9 cellular contexts compared by ENCODE assay signal in the genomic region with DNA sequence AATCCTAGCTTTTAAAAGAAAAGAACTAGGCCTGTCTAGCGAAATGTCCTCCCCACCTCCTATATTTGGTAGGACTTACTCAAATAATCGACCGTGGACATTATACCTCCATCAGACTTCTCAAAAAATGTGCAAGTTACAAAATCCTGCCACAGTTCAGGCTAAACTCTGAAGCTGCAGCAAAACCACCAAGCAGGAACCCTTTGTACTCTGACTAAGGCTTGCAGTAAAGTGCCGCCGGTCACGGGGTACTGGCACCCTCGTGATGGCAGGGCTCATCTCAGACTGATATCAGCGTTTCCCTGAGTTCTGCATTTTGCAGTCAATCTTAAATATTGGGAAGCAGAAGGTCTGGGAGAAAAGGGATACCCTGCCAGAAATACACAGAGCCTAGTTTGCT. TPM values are rescaled to one million over a fixed set of nuclear protein-coding genes. Genes with fewer than 3 reads are reported as not detected.
DNase-seq lines count a peak whose midpoint lies in the region; ATAC-seq and TF ChIP-seq lines count a peak whose summit lies in the region.
"Had no signal": no experiment of that assay in that cellular context is flagged by ENCODE, and none has a peak within 500 bp of the region (broad histone marks: within the 10 kb centered on the region; RNA-seq: fewer than 3 reads in every experiment).

No MANE protein-coding gene starts in this region.

- H3K9me3 ChIP-seq in muscle layer of duodenum (ENCODE audit: control insufficient read depth in 1 of 2, low read length in 2 of 2) (no peaks in the 10 kb centered on the region), testis (no peaks in the 10 kb centered on the region)
- H3K9me3 ChIP-seq: SJSA1 had no signal

- intact Hi-C loops in CD14-positive monocyte (cut with micrococcal nuclease) = loop anchor here in 1 of 2 donors (2.0 kb wide), 1 partner anchor 16 kb away; no protein-coding TSS in a partner anchor
- intact Hi-C loops in testis (cut with DNase I; ENCODE audit: low total_unique reads) = no loop called here

- peaks cover 33 to 39% of the 10 kb centered on the region in 2 donors for H3K36me3 Mint-ChIP-seq in CD14-positive monocyte
- H3K36me3 Mint-ChIP-seq in glutamatergic neuron (ENCODE audit: unreplicated experiment) = no peaks in the 10 kb centered on the region

- 30 to 70% methylated on average over 8 of the region's 8 CpGs for WGBS in testis, 2 donors

- DNase-seq in CD14-positive monocyte (ENCODE audit: low spot score) = peak; percentile 92
- peak; percentile 26 for DNase-seq in T-helper 9 cell
- peak; percentile 46 for DNase-seq in cerebellar cortex (ENCODE audit: low spot score)
- peak; percentile 90 for DNase-seq in testis
- DNase-seq in glutamatergic neuron = no peak

- H3K27ac Mint-ChIP-seq in CD14-positive monocyte (peak overlapping the region; percentile 88 to 96 (median 92)), glutamatergic neuron (ENCODE audit: unreplicated experiment) (no peak overlapping the region)

- H3K27ac ChIP-seq in muscle layer of duodenum (ENCODE audit: low read length) (peak overlapping the region; percentile 33), testis (peak overlapping the region; percentile 81 to 84)
- H3K27ac ChIP-seq: SJSA1 had no signal

- H3K9me3 Mint-ChIP-seq in CD14-positive monocyte (no peaks in the 10 kb centered on the region), glutamatergic neuron (ENCODE audit: unreplicated experiment) (no peaks in the 10 kb centered on the region)

- no peak for TF ChIP-seq CTCF in CD14-positive monocyte (IDR thresholded peaks at IDR 0.05)
- TF ChIP-seq CTCF in testis (IDR thresholded peaks at IDR 0.05) = no peak
- TF ChIP-seq CTCF in glutamatergic neuron (IDR thresholded peaks at IDR 0.05; ENCODE audit: partially characterized antibody, unreplicated experiment) = no peak

- H3K4me3 Mint-ChIP-seq in CD14-positive monocyte = peak overlapping the region; percentile 60 to 85
- no peak overlapping the region for H3K4me3 Mint-ChIP-seq in glutamatergic neuron (ENCODE audit: unreplicated experiment)

- TF ChIP-seq POLR2A in testis (IDR thresholded peaks at IDR 0.05) = no peak

- H3K36me3 ChIP-seq in muscle layer of duodenum (ENCODE audit: control insufficient read depth in 1 of 2, insufficient read depth in 2 of 2, low read length in 2 of 2) = peaks cover 15 to 25% of the 10 kb centered on the region in 2 donors
- no peaks in the 10 kb centered on the region for H3K36me3 ChIP-seq in testis (ENCODE audit: low read depth, missing control alignments)

- H3K4me3 ChIP-seq in muscle layer of duodenum (ENCODE audit: low read depth in 1 of 2, low read length in 2 of 2) = peak overlapping the region in 1 of 2 donors; percentile 21
- H3K4me3 ChIP-seq in testis = no peak overlapping the region
- H3K4me3 ChIP-seq: SJSA1 had no signal

- H3K27me3 ChIP-seq in muscle layer of duodenum (ENCODE audit: low read depth, low read length) (no peaks in the 10 kb centered on the region), testis (no peaks in the 10 kb centered on the region)
- H3K27me3 ChIP-seq: SJSA1 had no signal

- H3K4me1 Mint-ChIP-seq in CD14-positive monocyte (peaks cover 32% of the 10 kb centered on the region), glutamatergic neuron (ENCODE audit: low read depth, unreplicated experiment) (peaks cover 20% of the 10 kb centered on the region)

- H3K4me1 ChIP-seq in muscle layer of duodenum (ENCODE audit: control insufficient read depth in 1 of 2, insufficient read depth in 2 of 2, low read length in 2 of 2) (peaks cover 0 to 5% of the 10 kb centered on the region in 2 donors), testis (peaks cover 24% of the 10 kb centered on the region)
- H3K4me1 ChIP-seq: SJSA1 had no signal

- ATAC-seq in GM21717 (IDR thresholded peaks at IDR 0.05; ENCODE audit: unreplicated experiment) (no peak), HG02852 (IDR thresholded peaks at IDR 0.05; ENCODE audit: unreplicated experiment) (no peak)

- H3K27me3 Mint-ChIP-seq in CD14-positive monocyte (ENCODE audit: low read depth in 3 of 3) = no peaks in the 10 kb centered on the region
- H3K27me3 Mint-ChIP-seq in glutamatergic neuron (ENCODE audit: unreplicated experiment) = no peaks in the 10 kb centered on the region

RNA-seq across cellular contexts. Expression of gene SLC11A2, which starts 17.1 kb away (rescaled TPM):
- polyA plus RNA-seq in CD14-positive monocyte (10 to 100 TPM; 11.7 to 14.9 TPM), testis (ENCODE audit: insufficient read depth, low read depth, low replicate concordance) (42.9 TPM)
- total RNA-seq in testis (10 to 100 TPM; 63.4 to 66.5 TPM), glutamatergic neuron (ENCODE audit: unreplicated experiment) (41.1 TPM)

RNA-seq across cellular contexts. Expression of gene LETMD1, which starts 39.1 kb away (rescaled TPM):
- polyA plus RNA-seq in CD14-positive monocyte (10 to 100 TPM; 13.2 to 16.8 TPM), testis (ENCODE audit: insufficient read depth, low read depth, low replicate concordance) (61.2 TPM)
- total RNA-seq in testis (10 to 100 TPM; 72.7 to 75.3 TPM), glutamatergic neuron (ENCODE audit: unreplicated experiment) (37.1 TPM)

RNA-seq across cellular contexts. Expression of gene HIGD1C, which starts 56.7 kb away (rescaled TPM):
- polyA plus RNA-seq in CD14-positive monocyte = not detected
- total RNA-seq in testis = not detected
- 3.4 TPM for polyA plus RNA-seq in testis (ENCODE audit: insufficient read depth, low read depth, low replicate concordance)
- total RNA-seq in glutamatergic neuron (ENCODE audit: unreplicated experiment) = not detected
- total RNA-seq: SJSA1 had no signal
